Comparison of ENCODE assay signal across 14 cellular contexts in the genomic region with DNA sequence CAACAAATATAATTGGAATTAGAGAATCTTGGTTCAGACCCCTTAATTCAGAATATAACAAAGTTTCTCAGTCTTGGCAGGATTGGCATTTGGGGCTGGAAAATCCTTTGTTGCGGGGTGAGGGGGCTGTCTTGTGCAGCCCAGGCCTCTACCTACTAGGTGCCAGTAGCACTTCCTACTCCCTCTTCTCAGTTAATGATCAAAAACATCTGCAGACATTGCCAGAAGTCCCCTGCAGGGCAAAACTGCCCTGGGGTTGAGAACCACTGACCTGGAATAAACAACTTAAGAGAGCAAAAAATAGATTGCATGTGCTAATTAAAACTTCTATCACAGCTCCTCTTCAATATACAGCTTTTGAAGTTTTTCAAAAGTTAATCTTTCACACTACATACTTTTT.
"Had no signal": no experiment of that assay in that cellular context is flagged by ENCODE, and none has a peak within 500 bp of the region (broad histone marks: within the 10 kb centered on the region; RNA-seq: fewer than 3 reads in every experiment).

No MANE protein-coding gene starts in this region.

- H3K27ac Mint-ChIP-seq: activated naive CD4-positive, alpha-beta T cell treated with anti-CD3 and anti-CD28 coated beads, Interleukin-2, amount 10 ng/mL, durations not matched to agents 7 days and 5 days; activated T-helper 2 cell treated with anti-CD3 and anti-CD28 coated beads, Interferon-gamma antibody, Interleukin-2, Interleukin-4, amounts not matched to agents 10 μg/mL and 5 μg/mL and 100 μg/mL, durations not matched to agents 14 hours and 24 hours and 36 hours had no signal

- H3K9me3 ChIP-seq: left ventricle myocardium inferior, psoas muscle, tibial nerve, vagina had no signal

- H3K27ac ChIP-seq: cardiac muscle cell, dorsolateral prefrontal cortex, hepatocyte, left ventricle myocardium inferior, psoas muscle, tibial nerve, vagina had no signal

- H3K27me3 Mint-ChIP-seq: activated naive CD4-positive, alpha-beta T cell treated with anti-CD3 and anti-CD28 coated beads, Interleukin-2, amount 10 ng/mL, durations not matched to agents 7 days and 5 days had no signal

- H3K4me1 ChIP-seq: tibial nerve, vagina had no signal

- H3K27me3 ChIP-seq: cardiac muscle cell, hepatocyte, tibial nerve, vagina had no signal

- H3K4me2 ChIP-seq: hepatocyte had no signal

- H3K79me2 ChIP-seq: hepatocyte had no signal

- H2AFZ ChIP-seq: hepatocyte had no signal

- H3K4me3 Mint-ChIP-seq: activated naive CD4-positive, alpha-beta T cell treated with anti-CD3 and anti-CD28 coated beads, Interleukin-2, amount 10 ng/mL, durations not matched to agents 7 days and 5 days had no signal

- DNase-seq: activated CD4-positive, alpha-beta T cell treated with anti-CD3 and anti-CD28 coated beads, Interleukin-2, amount 50 U/mL, for 4 hours; activated naive CD4-positive, alpha-beta T cell treated with anti-CD3 and anti-CD28 coated beads, Interleukin-2, amount 10 ng/mL, durations not matched to agents 7 days and 5 days; dorsolateral prefrontal cortex; left ventricle myocardium inferior; psoas muscle; stimulated activated CD4-positive, alpha-beta T cell treated with anti-CD3 and anti-CD28 coated beads, Interleukin-2, amount 100 ng/mL, for 24 hours; substantia nigra had no signal

- H3K36me3 ChIP-seq: vagina had no signal

- ATAC-seq: psoas muscle had no signal

- FAIRE-seq: endometrium, keratinocyte had no signal

- H3K4me3 ChIP-seq: cardiac muscle cell, dorsolateral prefrontal cortex, hepatocyte, left ventricle myocardium inferior, psoas muscle, tibial nerve, vagina had no signal

- H3K9me3 Mint-ChIP-seq: activated naive CD4-positive, alpha-beta T cell treated with anti-CD3 and anti-CD28 coated beads, Interleukin-2, amount 10 ng/mL, durations not matched to agents 7 days and 5 days; activated T-helper 2 cell treated with anti-CD3 and anti-CD28 coated beads, Interferon-gamma antibody, Interleukin-2, Interleukin-4, amounts not matched to agents 10 μg/mL and 5 μg/mL and 100 μg/mL, durations not matched to agents 14 hours and 24 hours and 36 hours had no signal
